ENCODE assay signal across 25 cellular contexts in the genomic region with DNA sequence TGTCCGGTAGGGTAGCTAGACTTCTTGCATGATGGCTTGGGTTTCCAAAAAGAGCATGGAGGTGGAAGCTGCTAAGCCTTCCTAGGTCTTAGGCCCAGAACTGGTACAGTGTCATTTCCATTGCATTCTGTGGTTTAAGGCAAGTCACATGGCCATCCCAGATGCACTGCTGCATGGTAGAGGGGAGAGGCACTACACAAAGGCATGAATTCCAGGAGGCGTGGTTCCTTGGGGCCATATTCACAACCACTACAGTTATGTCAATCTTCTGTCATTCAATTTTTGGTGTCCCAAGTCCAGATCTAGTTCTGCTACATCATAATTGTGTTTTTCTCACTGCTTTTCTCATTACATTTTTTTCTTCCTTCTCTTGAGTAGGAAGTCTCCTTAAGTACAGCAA.
DNase-seq lines count a peak whose midpoint lies in the region; TF ChIP-seq lines count a peak whose summit lies in the region.
"Had no signal": no experiment of that assay in that cellular context is flagged by ENCODE, and none has a peak within 500 bp of the region (broad histone marks: within the 10 kb centered on the region; RNA-seq: fewer than 3 reads in every experiment).

No MANE protein-coding gene starts in this region.

- no peak overlapping the region for H3K4me3 Mint-ChIP-seq in Caco-2 (ENCODE audit: unreplicated experiment)
- H3K4me3 Mint-ChIP-seq: CD14-positive monocyte, GM23338 had no signal

- H3K4me1 Mint-ChIP-seq in Caco-2 (ENCODE audit: low read depth, unreplicated experiment), result peaks cover 23% of the 10 kb centered on the region
- H3K4me1 Mint-ChIP-seq: CD14-positive monocyte had no signal

- BruUV-seq in Caco-2 (replicated peaks; lab: Mats Ljungman, UMichigan), result no TSS peak

- intact Hi-C loops in Caco-2 (cut with micrococcal nuclease; ENCODE audit: unreplicated experiment), result no loop called here

- H3K9me3 ChIP-seq in Caco-2 (no peaks in the 10 kb centered on the region), hepatocyte (ENCODE audit: low read depth) (no peaks in the 10 kb centered on the region), trophoblast cell (ENCODE audit: insufficient read depth, low read depth, low read length) (no peaks in the 10 kb centered on the region)
- H3K9me3 ChIP-seq: BE2C had no signal

- no peak overlapping the region for H3K18ac ChIP-seq in trophoblast cell (ENCODE audit: low read length)

- no peak overlapping the region for H3K9ac ChIP-seq in trophoblast cell (ENCODE audit: low read length)

- H3K4me1 ChIP-seq in Caco-2 (peaks cover 11% of the 10 kb centered on the region; the same call in 1 of the 2 replicates), hepatocyte (ENCODE audit: insufficient read depth) (no peaks in the 10 kb centered on the region), trophoblast cell (ENCODE audit: control insufficient read depth in 1 of 2, insufficient read depth in 2 of 2, low read length in 2 of 2) (peaks cover 7 to 11% of the 10 kb centered on the region in 2 experiments)
- H3K4me1 ChIP-seq: BE2C had no signal

- no peak for TF ChIP-seq CTCF in Caco-2 (IDR thresholded peaks at IDR 0.05; ENCODE audit: insufficient read depth in 1 of 2, low read depth in 1 of 2, low read length in 1 of 2, severe bottlenecking in 1 of 2, unreplicated experiment in 1 of 2)
- TF ChIP-seq CTCF in hepatocyte (IDR thresholded peaks at IDR 0.05; ENCODE audit: poor library complexity), result no peak

- no peak overlapping the region for H2BK12ac ChIP-seq in trophoblast cell (ENCODE audit: low read length)

- CTCF ChIA-PET in Caco-2 (lab: Charles Lee), result no interaction called here

- H4K8ac ChIP-seq in trophoblast cell (ENCODE audit: low read depth, low read length), result no peak overlapping the region

- no peaks in the 10 kb centered on the region for H3K27me3 Mint-ChIP-seq in Caco-2 (ENCODE audit: insufficient read depth, unreplicated experiment)

- H2BK120ac ChIP-seq in trophoblast cell (ENCODE audit: insufficient read depth, low read length, poor library complexity), result no peak overlapping the region

- peaks cover 4% of the 10 kb centered on the region for H3K79me1 ChIP-seq in trophoblast cell (ENCODE audit: low read length)

- POLR2A ChIA-PET in Caco-2 (lab: Charles Lee), result no interaction called here

- H3K79me2 ChIP-seq in hepatocyte, result no peaks in the 10 kb centered on the region
- no peaks in the 10 kb centered on the region for H3K79me2 ChIP-seq in trophoblast cell (ENCODE audit: control insufficient read depth, insufficient read depth, low read length, poor library complexity)

- H3K27me3 ChIP-seq in Caco-2 (replicated peaks; ENCODE audit: control insufficient read depth, insufficient read depth, low read length), result no peaks in the 10 kb centered on the region
- H3K27me3 ChIP-seq in hepatocyte, result no peaks in the 10 kb centered on the region
- no peaks in the 10 kb centered on the region for H3K27me3 ChIP-seq in trophoblast cell (ENCODE audit: insufficient read depth, low read length)
- H3K27me3 ChIP-seq: BE2C had no signal

- no peak overlapping the region for H4K12ac ChIP-seq in trophoblast cell (ENCODE audit: low read depth, low read length)

- H3K27ac ChIP-seq in hepatocyte (peak overlapping the region; percentile 14), trophoblast cell (ENCODE audit: low read depth, low read length) (peak overlapping the region; percentile 35)
- H3K27ac ChIP-seq: 22Rv1, HL-60, PC-9, SK-N-MC had no signal

- H3K4me3 ChIP-seq in Caco-2 (ENCODE audit: low read depth, low read length), result no peak overlapping the region
- H3K4me3 ChIP-seq in hepatocyte, result no peak overlapping the region
- H3K4me3 ChIP-seq in trophoblast cell (ENCODE audit: low read depth, low read length), result no peak overlapping the region
- H3K4me3 ChIP-seq: GM12878, GM23338, PC-9, SK-N-MC had no signal

- H3K9me2 ChIP-seq in hepatocyte (replicated peaks; ENCODE audit: insufficient read depth), result no peaks in the 10 kb centered on the region

- no peak overlapping the region for H3K4me2 ChIP-seq in hepatocyte
- H3K4me2 ChIP-seq in trophoblast cell (ENCODE audit: low read length), result no peak overlapping the region
- H3K4me2 ChIP-seq: GM23338, PC-9 had no signal

- H2AK5ac ChIP-seq in trophoblast cell (ENCODE audit: low read length), result no peak overlapping the region

- no peaks in the 10 kb centered on the region for H4K20me1 ChIP-seq in hepatocyte (ENCODE audit: insufficient read depth, poor library complexity, severe bottlenecking)

- 100% methylated on average over 2 of the region's 2 CpGs for WGBS in hepatocyte (ENCODE audit: low lambda C conversion rate, missing lambda C conversion rate)
- no CpG with 5 or more reads among the region's 2 CpGs for WGBS in trophoblast cell (ENCODE audit: extremely low coverage, insufficient coverage, insufficient read length)

- peak overlapping the region; percentile 7 for H3K27ac Mint-ChIP-seq in Caco-2 (ENCODE audit: unreplicated experiment)
- H3K27ac Mint-ChIP-seq: CD14-positive monocyte, GM23338 had no signal

- no peaks in the 10 kb centered on the region for H3K36me3 Mint-ChIP-seq in Caco-2 (ENCODE audit: insufficient read depth, unreplicated experiment)
- H3K36me3 Mint-ChIP-seq: CD14-positive monocyte had no signal

- no peak overlapping the region for H3K4ac ChIP-seq in trophoblast cell (ENCODE audit: low read depth, low read length)

- no peak overlapping the region for H2BK5ac ChIP-seq in trophoblast cell (ENCODE audit: low read depth, low read length, poor library complexity)

- H3K36me3 ChIP-seq in Caco-2 (ENCODE audit: control insufficient read depth, insufficient read depth, low read length) (no peaks in the 10 kb centered on the region), hepatocyte (replicated peaks; ENCODE audit: insufficient read depth, low read depth) (no peaks in the 10 kb centered on the region), trophoblast cell (ENCODE audit: control insufficient read depth in 1 of 2, insufficient read depth in 2 of 2, low read length in 2 of 2) (peaks cover 6% of the 10 kb centered on the region in 2 experiments)
- H3K36me3 ChIP-seq: BE2C had no signal

- H4K91ac ChIP-seq in trophoblast cell (ENCODE audit: low read depth, low read length), result no peak overlapping the region

- no peak overlapping the region for H2AFZ ChIP-seq in hepatocyte
- H2AFZ ChIP-seq in trophoblast cell (ENCODE audit: insufficient read depth, low read length, poor library complexity), result no peak overlapping the region
- H2AFZ ChIP-seq: GM23338, PC-9 had no signal

- no peak overlapping the region for H3K14ac ChIP-seq in trophoblast cell (ENCODE audit: low read length)

- H3K23ac ChIP-seq in trophoblast cell (ENCODE audit: low read length), result no peak overlapping the region

- DNase-seq in Caco-2 (peak; percentile 25 to 52), RPMI7951 (ENCODE audit: low read depth) (peak; percentile 23), hepatocyte (ENCODE audit: low spot score) (no peak), trophoblast cell (peak; percentile 86 to 96), NCI-H345 (lab: John Stamatoyannopoulos, UW) (no peak), NCI-H446 treated with DMSO at 0.1 percent for 48 hours (lab: John Stamatoyannopoulos, UW) (no peak), CD1c-positive myeloid dendritic cell (ENCODE audit: extremely low spot score) (no peak)
- DNase-seq: ACHN, BE2C, Karpas-422, NCI-H1092 treated with DMSO at 0.1 percent for 48 hours, NCI-H1436, NCI-H187 treated with DMSO at 0.1 percent for 48 hours, NCI-H2107, NCI-H446, NCI-H526, Right ventricle myocardium superior, RPMI8226 had no signal

- no peaks in the 10 kb centered on the region for H3K9me3 Mint-ChIP-seq in Caco-2 (ENCODE audit: unreplicated experiment)
- H3K9me3 Mint-ChIP-seq: GM23338 had no signal

Comparison
In these comparisons a context has a peak if more than half of its experiments do, and no peak if none do; other contexts are left out.
1. DNase-seq: peak in Caco-2 (2 of 2), RPMI7951 (single experiment) and trophoblast cell (2 of 2); none in hepatocyte (single experiment), NCI-H345 (single experiment), NCI-H446 treated with DMSO at 0.1 percent for 48 hours (single experiment) and CD1c-positive myeloid dendritic cell (single experiment).